8 cellular contexts compared by ENCODE assay signal in genomic region chr6:138692058-138692977, GRCh38.
DNase-seq lines count a peak whose midpoint lies in the region; ATAC-seq lines count a peak whose summit lies in the region.

No MANE protein-coding gene starts in this region.

- DNase-seq in NCI-H2029 (lab: John Stamatoyannopoulos, UW), result peak; percentile 19
- DNase-seq in NCI-H2029 treated with DMSO at 0.1 percent for 48 hours (lab: John Stamatoyannopoulos, UW), result no peak
- peak; percentile 51 for DNase-seq in NCI-H1048 (lab: John Stamatoyannopoulos, UW)
- peak; percentile 25 for DNase-seq in activated CD4-positive, alpha-beta T cell treated with anti-CD3 and anti-CD28 coated beads for 1 hour
- peak; percentile 51 to 82 for DNase-seq in left colon
- DNase-seq in stimulated activated CD4-positive, alpha-beta T cell treated with anti-CD3 and anti-CD28 coated beads, Interleukin-2, amount 100 ng/mL, for 24 hours, result peak; percentile 60 to 69

- intact Hi-C loops in left colon (cut with DNase I, micrococcal nuclease), result no loop called here

- peak overlapping the region; percentile 19 for H3K27ac ChIP-seq in cingulate gyrus (ENCODE audit: low read depth, low read length)

- ATAC-seq in HG02571 (IDR thresholded peaks at IDR 0.05; ENCODE audit: unreplicated experiment) (peak; percentile 60), left colon (peak; percentile 64)
